ENCODE assay signal across 10 cellular contexts in the genomic region with DNA sequence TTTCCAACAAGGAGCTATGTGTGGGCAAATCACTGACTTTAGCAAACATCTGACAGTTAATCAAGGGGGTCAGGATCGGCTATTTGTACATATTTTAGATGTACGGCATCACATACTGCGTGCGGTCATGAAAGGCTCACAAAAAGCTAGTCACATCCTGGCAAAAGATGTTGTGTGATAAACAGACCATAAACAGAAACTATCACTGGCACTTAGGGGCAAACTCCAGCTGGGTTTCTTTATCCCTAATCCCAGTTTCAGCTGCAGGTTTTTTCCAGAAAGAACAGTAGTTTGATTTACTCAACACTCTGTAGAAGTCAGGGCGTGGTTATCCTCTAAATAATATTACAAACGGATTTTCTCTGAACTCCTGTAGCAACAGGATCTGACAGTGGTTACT.
A peak's percentile ranks its signal among the peaks of the same experiment; 100 is the strongest.
DNase-seq lines count a peak whose midpoint lies in the region; ATAC-seq and TF ChIP-seq lines count a peak whose summit lies in the region.
"Had no signal": no experiment of that assay in that cellular context is flagged by ENCODE, and none has a peak within 500 bp of the region (broad histone marks: within the 10 kb centered on the region; RNA-seq: fewer than 3 reads in every experiment).

No MANE protein-coding gene starts in this region.

- intact Hi-C loops in mucosa of descending colon (cut with DNase I, micrococcal nuclease) = no loop called here

- H3K27ac ChIP-seq in caudate nucleus (ENCODE audit: low read depth, low read length) = peak overlapping the region; percentile 96

- DNase-seq in AG08396 (ENCODE audit: low spot score) (peak; percentile 6), KG1 (lab: John Stamatoyannopoulos, UW) (peak; percentile 47), caudate nucleus (lab: John Stamatoyannopoulos, UW) (no peak), mucosa of descending colon (peak in 1 of 3 donors; percentile 42), SHP77 treated with DMSO at 0.1 percent for 48 hours (lab: John Stamatoyannopoulos, UW) (no peak), NCI-H1436 (lab: John Stamatoyannopoulos, UW) (no peak)
- DNase-seq in activated effector memory CD4-positive, alpha-beta T cell treated with Interleukin-2 at 50 U/mL for 16 hours = no peak
- DNase-seq: activated CD8-positive, alpha-beta memory T cell treated with anti-CD3 and anti-CD28 coated beads for 24 hours had no signal

- H3K36me3 ChIP-seq in mucosa of descending colon (ENCODE audit: low read depth) = no peaks in the 10 kb centered on the region
- H3K36me3 ChIP-seq: ovary had no signal

- peaks cover 12% of the 10 kb centered on the region for H3K4me1 ChIP-seq in mucosa of descending colon (ENCODE audit: low read depth)

- no peaks in the 10 kb centered on the region for H3K9me3 ChIP-seq in mucosa of descending colon
- H3K9me3 ChIP-seq: ovary had no signal

- no peak for TF ChIP-seq CTCF in mucosa of descending colon (IDR thresholded peaks at IDR 0.05)

- H3K4me3 ChIP-seq in mucosa of descending colon = no peak overlapping the region

- ATAC-seq in mucosa of descending colon (peak; percentile 34), GM21390 (IDR thresholded peaks at IDR 0.05; ENCODE audit: unreplicated experiment) (no peak)

Comparison
In these comparisons a context has a peak if more than half of its experiments do, and no peak if none do; other contexts are left out.
1. DNase-seq: peak in AG08396 (single experiment) and KG1 (single experiment); none in caudate nucleus (0 of 61), activated effector memory CD4-positive, alpha-beta T cell treated with Interleukin-2 at 50 U/mL for 16 hours (single experiment), SHP77 treated with DMSO at 0.1 percent for 48 hours (single experiment) and NCI-H1436 (single experiment).